ENCODE assay signal across 12 cellular contexts in genomic region chrX:134727363-134727762, GRCh38.
DNase-seq lines count a peak whose midpoint lies in the region; ATAC-seq, FAIRE-seq and TF ChIP-seq lines count a peak whose summit lies in the region.
"Had no signal": no experiment of that assay in that cellular context is flagged by ENCODE, and none has a peak within 500 bp of the region (broad histone marks: within the 10 kb centered on the region; RNA-seq: fewer than 3 reads in every experiment).

No MANE protein-coding gene starts in this region.

- POLR2A ChIA-PET in K562 (lab: Yijun Ruan, JAX), result interaction anchor here (1.0 kb wide), 1 partner anchor 12 kb away, joined by 4 read pairs; no protein-coding TSS in a partner anchor

- in situ Hi-C loops in K562 (cut with MboI), result no loop called here

- H3K9me3 ChIP-seq in K562 (replicated peaks; ENCODE audit: control insufficient read depth, insufficient read depth, low read depth, low read length), result no peaks in the 10 kb centered on the region; the same call in 1 of the 2 replicates
- no peaks in the 10 kb centered on the region for H3K9me3 ChIP-seq in right lobe of liver
- H3K9me3 ChIP-seq: colonic mucosa, neutrophil had no signal

- intact Hi-C loops in K562 (cut with micrococcal nuclease) (loop anchor here (5.0 kb wide), 1 partner anchor 35 kb away; no protein-coding TSS in a partner anchor), right lobe of liver (cut with DNase I) (no loop called here)

- H3K4me3 ChIP-seq in K562 (no peak overlapping the region), right lobe of liver (no peak overlapping the region)
- H3K4me3 ChIP-seq: colonic mucosa had no signal

- peak in 1 of 2 experiments; percentile 52; a peak in 2 of 4 replicates for TF ChIP-seq RAD21 in K562 (CRISPR knock-in tag; conservative IDR thresholded peaks at IDR 0.05 in 1 of 2, IDR thresholded peaks at IDR 0.05 in 1 of 2)

- TF ChIP-seq POLR2A in K562 (conservative IDR thresholded peaks at IDR 0.05), result no peak
- no peak for TF ChIP-seq POLR2A in right lobe of liver (IDR thresholded peaks at IDR 0.05)

- H3K27me3 ChIP-seq in K562 (ENCODE audit: control insufficient read depth in 2 of 2, insufficient read depth in 2 of 2, low read length in 2 of 2) (no peaks in the 10 kb centered on the region; a peak in 2 of 5 replicates), right lobe of liver (no peaks in the 10 kb centered on the region)
- H3K27me3 ChIP-seq: neutrophil had no signal

- H3K4me1 ChIP-seq in K562 (replicated peaks in 1 of 2; ENCODE audit: control insufficient read depth in 2 of 2, insufficient read depth in 2 of 2, low read length in 2 of 2) (no peaks in the 10 kb centered on the region), right lobe of liver (no peaks in the 10 kb centered on the region)
- H3K4me1 ChIP-seq: colonic mucosa had no signal

- no peak for TF ChIP-seq EP300 in K562 (IDR thresholded peaks at IDR 0.05; ENCODE audit: low read length)

- no peaks in the 10 kb centered on the region for H3K9me1 ChIP-seq in K562 (ENCODE audit: control insufficient read depth, insufficient read depth, low read length)

- ATAC-seq in K562, result peak; percentile 71
- ATAC-seq in right lobe of liver, result peak; percentile 39 to 92 (median 60)
- no peak for ATAC-seq in HG03135 (IDR thresholded peaks at IDR 0.05; ENCODE audit: unreplicated experiment)
- ATAC-seq in GM18907 (IDR thresholded peaks at IDR 0.05; ENCODE audit: unreplicated experiment), result no peak
- ATAC-seq: T-cell had no signal

- BruUV-seq in K562 (replicated peaks; lab: Mats Ljungman, UMichigan), result no TSS peak

- no peak overlapping the region for H3K9ac ChIP-seq in K562 (ENCODE audit: insufficient read depth in 1 of 2, low read depth in 2 of 2, low read length in 2 of 2)

- H3K79me2 ChIP-seq in K562 (ENCODE audit: control insufficient read depth, insufficient read depth, low read length), result no peaks in the 10 kb centered on the region

- CTCF ChIA-PET in K562 (lab: Yijun Ruan, JAX; ENCODE audit: low intra/inter-chr PET ratio), result no interaction called here

- H4K20me1 ChIP-seq in K562 (replicated peaks; ENCODE audit: control insufficient read depth, insufficient read depth, low read length), result no peaks in the 10 kb centered on the region

- FAIRE-seq in K562 (lab: Jason Lieb, UNC), result no peak

- no peak overlapping the region for H2AFZ ChIP-seq in K562 (ENCODE audit: low read depth, low read length)

- 8% methylated on average over 1 of the region's 1 CpG for WGBS in K562 (ENCODE audit: insufficient coverage, low coverage, missing lambda C conversion rate)
- 13% methylated on average over 1 of the region's 1 CpG for WGBS in right lobe of liver (ENCODE audit: insufficient coverage, low coverage, low lambda C conversion rate, missing lambda C conversion rate)

- DNase-seq in K562 (ENCODE audit: extremely low read depth in 1 of 4, low spot score in 3 of 4) (no peak), right lobe of liver (no peak), NCI-H1694 (lab: John Stamatoyannopoulos, UW) (no peak)
- DNase-seq: activated CD4-positive, CD25-positive, alpha-beta regulatory T cell treated with anti-CD3 and anti-CD28 coated beads, Interleukin-2, amount 50 U/mL, for 72 hours; CD8-positive, alpha-beta memory T cell; colonic mucosa; T-cell had no signal

- TF ChIP-seq CTCF in GM12873 (IDR thresholded peaks at IDR 0.05; ENCODE audit: insufficient read depth, low read depth, low read length, missing control alignments) (peak; percentile 22), LNCAP (IDR thresholded peaks at IDR 0.05) (peak; percentile 36; the same call in 1 of the 2 replicates), K562 (IDR thresholded peaks at IDR 0.05 in 2 of 3, conservative IDR thresholded peaks at IDR 0.05 in 1 of 3; ENCODE audit: insufficient read depth in 2 of 3, low read depth in 1 of 3, low read length in 3 of 3) (peak; percentile 24 to 34 (median 33); a peak in 3 of 6 replicates), right lobe of liver (IDR thresholded peaks at IDR 0.05) (peak in 1 of 4 donors; percentile 13)

- H3K4me2 ChIP-seq in K562 (ENCODE audit: insufficient read depth, low read length), result no peak overlapping the region

- no peak overlapping the region for H3K27ac ChIP-seq in K562 (ENCODE audit: extremely low read depth, low read depth, low read length)
- H3K27ac ChIP-seq in right lobe of liver, result no peak overlapping the region
- H3K27ac ChIP-seq: colonic mucosa, neutrophil had no signal

- no peaks in the 10 kb centered on the region for H3K36me3 ChIP-seq in K562 (ENCODE audit: control insufficient read depth, insufficient read depth, low read length)
- no peaks in the 10 kb centered on the region for H3K36me3 ChIP-seq in right lobe of liver
- H3K36me3 ChIP-seq: colonic mucosa, neutrophil had no signal

TF ChIP-seq in K562, 482 proteins besides CTCF, POLR2A, EP300 and RAD21:
- TF ChIP-seq FOXA3 (CRISPR knock-in tag; conservative IDR thresholded peaks at IDR 0.05 in 1 of 2, IDR thresholded peaks at IDR 0.05 in 1 of 2) (peak in 1 of 2 experiments; percentile 48; a peak in 2 of 4 replicates), ZNF830 (CRISPR knock-in tag; IDR thresholded peaks at IDR 0.05) (no peak)

Comparison
In these comparisons a context has a peak if more than half of its experiments do, and no peak if none do; other contexts are left out.
1. ATAC-seq: peak in K562 (single experiment) and right lobe of liver (4 of 4); none in HG03135 (single experiment) and GM18907 (single experiment).